In the genomic region with DNA sequence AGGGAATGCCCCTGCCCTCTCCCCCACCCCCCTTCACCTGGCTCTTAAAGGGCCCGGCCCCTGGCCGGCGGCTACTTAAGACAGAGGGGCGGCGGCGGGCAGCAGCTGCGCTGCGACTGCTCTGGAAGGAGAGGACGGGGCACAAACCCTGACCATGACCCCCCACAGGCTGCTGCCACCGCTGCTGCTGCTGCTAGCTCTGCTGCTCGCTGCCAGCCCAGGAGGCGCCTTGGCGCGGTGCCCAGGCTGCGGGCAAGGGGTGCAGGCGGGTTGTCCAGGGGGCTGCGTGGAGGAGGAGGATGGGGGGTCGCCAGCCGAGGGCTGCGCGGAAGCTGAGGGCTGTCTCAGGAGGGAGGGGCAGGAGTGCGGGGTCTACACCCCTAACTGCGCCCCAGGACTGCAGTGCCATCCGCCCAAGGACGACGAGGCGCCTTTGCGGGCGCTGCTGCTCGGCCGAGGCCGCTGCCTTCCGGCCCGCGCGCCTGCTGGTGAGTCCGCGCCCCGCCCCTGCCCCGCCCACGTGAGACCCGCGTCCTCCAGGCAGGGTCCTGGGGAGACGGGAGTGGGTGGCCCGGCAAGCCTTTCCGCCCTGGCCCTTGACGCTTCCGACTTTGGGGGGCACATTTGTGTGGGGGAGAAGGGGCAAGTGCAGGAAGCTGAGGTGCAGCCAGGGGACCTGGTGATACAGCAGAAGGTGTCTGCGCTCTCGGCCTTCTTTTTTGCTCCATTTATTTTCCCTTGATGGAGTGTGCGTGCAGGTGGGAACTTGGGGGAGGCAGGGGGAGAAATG, we compare ENCODE assay signal across 8 cellular contexts. TPM values are rescaled to one million over a fixed set of nuclear protein-coding genes. Genes with fewer than 3 reads are reported as not detected.
DNase-seq lines count a peak whose midpoint lies in the region; ATAC-seq and TF ChIP-seq lines count a peak whose summit lies in the region.

A gene with protein sequence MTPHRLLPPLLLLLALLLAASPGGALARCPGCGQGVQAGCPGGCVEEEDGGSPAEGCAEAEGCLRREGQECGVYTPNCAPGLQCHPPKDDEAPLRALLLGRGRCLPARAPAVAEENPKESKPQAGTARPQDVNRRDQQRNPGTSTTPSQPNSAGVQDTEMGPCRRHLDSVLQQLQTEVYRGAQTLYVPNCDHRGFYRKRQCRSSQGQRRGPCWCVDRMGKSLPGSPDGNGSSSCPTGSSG (plus strand): TSS at position 104 of the 790 bp plus-strand sequence. CDS start 51 bp downstream, at position 155.

- H3F3A ChIP-seq in PC-3 (ENCODE audit: low read length, unreplicated experiment) = peaks cover 3% of the 10 kb centered on the region

- H3K4me3 Mint-ChIP-seq in CD4-positive, alpha-beta T cell = peak within 1 kb of the TSS; percentile 76

- peak; percentile 39 for ATAC-seq in CD4-positive, alpha-beta T cell (ENCODE audit: poor library complexity)
- ATAC-seq in PC-3 = peak; percentile 63

- no peak within 1 kb of the TSS for H3K27ac ChIP-seq in CD4-positive, alpha-beta T cell (ENCODE audit: low read depth, low read length)
- H3K27ac ChIP-seq in PC-3 (ENCODE audit: low read length) (peak within 1 kb of the TSS; percentile 83), tibial artery (peak within 1 kb of the TSS; percentile 94 to 97)

- intact Hi-C loops in CD4-positive, alpha-beta T cell (cut with DNase I, micrococcal nuclease) = loop anchor here (2.0 to 5.0 kb wide), 2 partner anchors 19 to 60 kb away; partner anchors contain the start of gene SPRYD3 (in 1 of the 2)
- intact Hi-C loops in PC-3 (cut with micrococcal nuclease) (loop anchor here (1.0 kb wide), 1 partner anchor 18 kb away; the partner anchor contains the start of gene SPRYD3), tibial artery (cut with DNase I; ENCODE audit: low total_unique reads) (loop anchor here (2.0 kb wide), 2 partner anchors 31 to 59 kb away; no protein-coding TSS in a partner anchor)

- H3K9me3 Mint-ChIP-seq in CD4-positive, alpha-beta T cell = no peaks in the 10 kb centered on the region

- H3K36me3 Mint-ChIP-seq in CD4-positive, alpha-beta T cell (ENCODE audit: low read depth) = no peaks in the 10 kb centered on the region

- peaks cover 39% of the 10 kb centered on the region for H3K4me1 ChIP-seq in PC-3 (ENCODE audit: insufficient read depth, low read length)
- H3K4me1 ChIP-seq in neuron (ENCODE audit: insufficient read depth, low read length) = peaks cover 14% of the 10 kb centered on the region
- H3K4me1 ChIP-seq in tibial artery = peaks cover 0 to 50% (median 25%) of the 10 kb centered on the region in 4 donors

- peaks cover 35% of the 10 kb centered on the region for H3K4me1 Mint-ChIP-seq in CD4-positive, alpha-beta T cell (ENCODE audit: low read depth)

- CTCF ChIA-PET in CD4-positive, alpha-beta T cell (lab: Charles Lee) = interaction anchor here (0.5 to 7.6 kb wide), 7 partner anchors 16 to 1774 kb away, joined by 3 to 114 read pairs (median 3); partner anchors contain the start of genes BIN2 and SPRYD3
- CTCF ChIA-PET in PC-3 (lab: Charles Lee) = interaction anchor here (0.5 to 2.5 kb wide), 4 partner anchors 19 to 91 kb away, joined by 4 to 37 read pairs (median 10); partner anchors contain the start of gene SPRYD3

- no peaks in the 10 kb centered on the region for H3K9me2 ChIP-seq in PC-3 (replicated peaks; ENCODE audit: low read length)

- TF ChIP-seq CTCF in CD4-positive, alpha-beta T cell (IDR thresholded peaks at IDR 0.05) = no peak
- TF ChIP-seq CTCF in PC-3 (conservative IDR thresholded peaks at IDR 0.05; ENCODE audit: low read depth, low read length) = no peak
- TF ChIP-seq CTCF in foreskin fibroblast (IDR thresholded peaks at IDR 0.05; ENCODE audit: low read depth, low read length) = no peak
- TF ChIP-seq CTCF in tibial artery (IDR thresholded peaks at IDR 0.05) = peak; percentile 28 to 46

- 0 out of 2 replicates have a peak, but pooled peaks cover 3% of the 10 kb centered on the region for H3K36me3 ChIP-seq in PC-3 (ENCODE audit: low read depth, low read length)
- H3K36me3 ChIP-seq in neuron (ENCODE audit: insufficient read depth, low read length) = no peaks in the 10 kb centered on the region
- H3K36me3 ChIP-seq in tibial artery = peaks cover 20 to 23% (median 22%) of the 10 kb centered on the region in 3 donors

- POLR2A ChIA-PET in CD4-positive, alpha-beta T cell (lab: Charles Lee) = interaction anchor here (0.9 to 4.8 kb wide), 6 partner anchors 13 to 66 kb away, joined by 3 to 37 read pairs (median 6); partner anchors contain the start of gene SPRYD3
- POLR2A ChIA-PET in PC-3 (lab: Charles Lee; ENCODE audit: unreplicated experiment) = interaction anchor here (0.6 to 1.0 kb wide), 3 partner anchors 19 to 403 kb away, joined by 4 to 14 read pairs (median 6); partner anchors contain the start of genes SPRYD3 and TARBP2

- H4K20me1 ChIP-seq in PC-3 (ENCODE audit: low read length) = no peaks in the 10 kb centered on the region

- H3K9ac ChIP-seq in PC-3 (ENCODE audit: low read length) = peak within 1 kb of the TSS; percentile 61

- no TSS peak for BruUV-seq in PC-3 (replicated peaks; lab: Mats Ljungman, UMichigan)

- peaks cover 9% of the 10 kb centered on the region for H3K27me3 Mint-ChIP-seq in CD4-positive, alpha-beta T cell

- H3K79me2 ChIP-seq in PC-3 (ENCODE audit: low read length) = 0 out of 2 replicates have a peak, but pooled peaks cover 4% of the 10 kb centered on the region

- peak; percentile 16 to 58 (median 36) for DNase-seq in CD4-positive, alpha-beta T cell
- DNase-seq in HCEC 1CT = peak; percentile 39
- DNase-seq in PC-3 = peak; percentile 63
- peak; percentile 53 for DNase-seq in activated effector memory CD4-positive, alpha-beta T cell treated with Interleukin-2 at 50 U/mL for 16 hours
- DNase-seq in foreskin fibroblast = peak; percentile 61 to 89
- DNase-seq in tibial artery = peak; percentile 81 to 87
- no peak for DNase-seq in NK-92 (lab: John Stamatoyannopoulos, UW; ENCODE audit: unreplicated experiment)

- H3K4me2 ChIP-seq in PC-3 (ENCODE audit: low read length) = peak within 1 kb of the TSS; percentile 86

- H3K4me3 ChIP-seq in PC-3 (ENCODE audit: low read length) = peak within 1 kb of the TSS; percentile 96
- H3K4me3 ChIP-seq in foreskin fibroblast (ENCODE audit: low read depth in 1 of 2, low read length in 2 of 2) = peak within 1 kb of the TSS; percentile 69 to 84
- H3K4me3 ChIP-seq in neuron (ENCODE audit: low read length) = peak within 1 kb of the TSS; percentile 39
- peak within 1 kb of the TSS; percentile 80 to 83 for H3K4me3 ChIP-seq in tibial artery

- peak within 1 kb of the TSS; percentile 93 for H2AFZ ChIP-seq in PC-3 (ENCODE audit: low read length)
- H2AFZ ChIP-seq in neuron (ENCODE audit: low read depth, low read length) = peak within 1 kb of the TSS; percentile 73

- peak within 1 kb of the TSS; percentile 55 for H3K27ac Mint-ChIP-seq in CD4-positive, alpha-beta T cell

- H3K27me3 ChIP-seq in CD4-positive, alpha-beta T cell (ENCODE audit: control insufficient read depth, insufficient read depth, low read length) = no peaks in the 10 kb centered on the region
- H3K27me3 ChIP-seq in PC-3 (ENCODE audit: low read length) (no peaks in the 10 kb centered on the region), neuron (ENCODE audit: insufficient read depth, low read length) (peaks cover 59% of the 10 kb centered on the region), tibial artery (no peaks in the 10 kb centered on the region)

- H3K9me3 ChIP-seq in CD4-positive, alpha-beta T cell (ENCODE audit: control insufficient read depth, low read length) = no peaks in the 10 kb centered on the region
- H3K9me3 ChIP-seq in PC-3 (ENCODE audit: low read length) = no peaks in the 10 kb centered on the region
- H3K9me3 ChIP-seq in neuron (ENCODE audit: low read length) = no peaks in the 10 kb centered on the region
- H3K9me3 ChIP-seq in tibial artery = no peaks in the 10 kb centered on the region

RNA-seq across cellular contexts. Expression of the gene that starts here (rescaled TPM):
- under 1 TPM in 1 of 2 experiments, not detected in 1; 0.49 TPM for total RNA-seq in CD4-positive, alpha-beta T cell
- 256 and 299 TPM in 2 replicates for total RNA-seq in PC-3 (2014; rRNA removed)

Comparison
In these comparisons a context has a peak if more than half of its experiments do, and no peak if none do; other contexts are left out.
1. RNA of the gene that starts here (total RNA-seq): 256 to 299 TPM in PC-3; 0.49 TPM in CD4-positive, alpha-beta T cell; every median in the first group is over 100 times any median in the second.
2. Peak in DNase-seq and ATAC-seq in CD4-positive, alpha-beta T cell; RNA of the gene not detected or under 1 TPM.
3. CTCF ChIP-seq: peak in tibial artery (2 of 2); none in CD4-positive, alpha-beta T cell (single experiment), PC-3 (single experiment) and foreskin fibroblast (single experiment).
4. H3K4me3 ChIP-seq: peak in every context shown above with its lines; median percentile 96 in PC-3; 82 in tibial artery; 76 in foreskin fibroblast; 39 in neuron.